Comparison of ENCODE assay signal across 8 cellular contexts in the genomic region with DNA sequence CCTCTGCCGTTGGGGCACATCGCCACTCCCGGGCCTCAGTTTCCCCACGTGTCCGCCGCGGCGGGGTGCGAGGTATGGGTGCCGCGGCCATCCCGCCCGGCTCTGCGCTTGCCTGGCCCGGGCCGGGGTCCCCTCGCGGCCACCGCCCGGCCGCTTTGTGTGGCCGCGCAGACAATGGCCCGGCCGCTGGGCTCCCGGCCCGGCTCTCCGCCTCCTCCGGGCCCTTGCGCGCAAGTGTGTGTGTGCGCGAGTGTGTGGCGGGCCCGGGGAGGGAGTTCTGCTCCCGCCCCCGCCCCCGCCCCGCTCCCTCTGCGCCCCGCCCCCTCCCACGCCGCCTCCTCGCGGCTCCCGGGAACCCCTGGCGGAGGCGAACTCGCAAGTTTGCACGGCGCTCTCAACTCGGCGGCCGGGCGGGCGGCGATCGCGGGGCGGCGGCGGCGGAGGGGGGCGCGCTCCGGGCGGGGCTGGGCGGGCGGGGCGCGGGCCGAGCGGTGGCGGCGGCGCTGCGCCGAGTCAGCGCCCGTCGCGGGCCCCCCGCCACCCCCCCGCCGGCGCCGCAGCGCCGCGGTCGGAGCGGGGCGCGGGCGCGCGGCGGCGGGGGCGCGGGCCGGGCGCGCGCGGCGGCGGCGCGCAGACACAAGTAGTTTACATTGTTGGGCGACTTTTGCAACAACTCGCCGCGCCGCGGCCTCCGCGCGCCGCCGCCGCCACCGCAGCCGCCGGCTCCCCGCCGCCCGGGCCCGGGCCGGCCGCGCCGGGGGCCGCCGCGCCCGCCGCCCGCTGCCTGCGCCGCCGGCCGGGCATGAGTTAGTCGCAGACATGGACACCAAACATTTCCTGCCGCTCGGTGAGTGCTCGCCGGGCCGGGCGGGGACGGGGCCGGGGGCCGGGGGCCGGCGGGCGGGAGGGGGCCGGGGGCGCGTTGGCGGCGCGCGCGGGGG. TPM values are rescaled to one million over a fixed set of nuclear protein-coding genes. Genes with fewer than 3 reads are reported as not detected.
DNase-seq lines count a peak whose midpoint lies in the region; ATAC-seq and TF ChIP-seq lines count a peak whose summit lies in the region.

A gene (plus strand): TSS at position 643 of the 941 bp plus-strand sequence. CDS start 177 bp downstream, at position 820.

- H3K4me1 ChIP-seq in GM23338 (ENCODE audit: insufficient read depth) (peaks cover 9% of the 10 kb centered on the region), mesodermal cell (ENCODE audit: control insufficient read depth, insufficient read depth, low read length, poor library complexity, severe bottlenecking) (peaks cover 41% of the 10 kb centered on the region)

- no peaks in the 10 kb centered on the region for H3K36me3 Mint-ChIP-seq in GM23338 (ENCODE audit: low read depth)

- no peak within 1 kb of the TSS for H3K27ac Mint-ChIP-seq in GM23338

- no peak for DNase-seq in AG09309 (ENCODE audit: low read depth)
- DNase-seq in GM23338 (ENCODE audit: low spot score), result peak; percentile 75
- DNase-seq in NCI-H748 treated with DMSO at 0.1 percent for 48 hours (lab: John Stamatoyannopoulos, UW), result peak; percentile 37
- DNase-seq in activated T-cell treated with anti-CD3 and anti-CD28 coated beads for 4 hours, result peak; percentile 72
- peak; percentile 96 for DNase-seq in epidermal melanocyte (ENCODE audit: insufficient read length, low spot score)
- DNase-seq in stimulated activated CD8-positive, alpha-beta memory T cell treated with anti-CD3 and anti-CD28 coated beads, Interleukin-2, amount 100 ng/mL, for 1 hour (ENCODE audit: low read depth in 2 of 2), result peak; percentile 35 to 47
- DNase-seq in cerebellar nuclear complex (lab: John Stamatoyannopoulos, UW), result no peak

- H3K4me3 ChIP-seq in AG09309 (ENCODE audit: control insufficient read depth, low read depth, low read length), result peak within 1 kb of the TSS; percentile 88
- H3K4me3 ChIP-seq in GM23338, result peak within 1 kb of the TSS; percentile 71
- peak within 1 kb of the TSS; percentile 71 for H3K4me3 ChIP-seq in mesodermal cell (ENCODE audit: extremely low read depth, insufficient read depth, low read length, poor library complexity, severe bottlenecking)

- peak; percentile 18 for TF ChIP-seq CTCF in AG09309 (IDR thresholded peaks at IDR 0.05; ENCODE audit: control insufficient read depth, insufficient read depth, low read depth, low read length, missing control alignments)
- no peak for TF ChIP-seq CTCF in GM23338 (conservative IDR thresholded peaks at IDR 0.05; ENCODE audit: low read depth in 2 of 2)

- H3K9me3 Mint-ChIP-seq in GM23338, result no peaks in the 10 kb centered on the region

- H3K4me3 Mint-ChIP-seq in GM23338, result peak within 1 kb of the TSS; percentile 71

- H3K27me3 Mint-ChIP-seq in GM23338 (ENCODE audit: insufficient read depth, low read depth, poor library complexity), result peaks cover 12% of the 10 kb centered on the region

- H4K20me1 ChIP-seq in GM23338 (replicated peaks; ENCODE audit: insufficient read depth), result peaks cover 12% of the 10 kb centered on the region; the same call in 1 of the 2 replicates

- peak; percentile 41 for ATAC-seq in GM23338

- H2AFZ ChIP-seq in GM23338, result peak within 1 kb of the TSS; percentile 93

- H3K4me1 Mint-ChIP-seq in GM23338, result peaks cover 42% of the 10 kb centered on the region

- no peaks in the 10 kb centered on the region for H3K9me3 ChIP-seq in mesodermal cell (ENCODE audit: control insufficient read depth, low read length)

- 0 out of 2 replicates have a peak, but pooled peaks cover 5% of the 10 kb centered on the region for H3F3A ChIP-seq in GM23338 (replicated peaks; ENCODE audit: low read depth)

- H3K9me2 ChIP-seq in GM23338 (ENCODE audit: insufficient read depth), result no peaks in the 10 kb centered on the region

- peaks cover 3% of the 10 kb centered on the region; the same call in 1 of the 2 replicates for H3K27me3 ChIP-seq in GM23338 (ENCODE audit: insufficient read depth)

- no peak within 1 kb of the TSS for H3K27ac ChIP-seq in GM23338 (ENCODE audit: low read depth)
- peak within 1 kb of the TSS; percentile 87 for H3K27ac ChIP-seq in mesodermal cell (ENCODE audit: low read depth, low read length, severe bottlenecking)

- H3K36me3 ChIP-seq in GM23338 (ENCODE audit: insufficient read depth) (no peaks in the 10 kb centered on the region), mesodermal cell (ENCODE audit: control insufficient read depth, insufficient read depth, low read length) (no peaks in the 10 kb centered on the region)

- H3K4me2 ChIP-seq in GM23338, result peak within 1 kb of the TSS; percentile 91

- WGBS in mesodermal cell (ENCODE audit: insufficient coverage in 2 of 2), 2 experiments, result 0% methylated on average over 22 to 62 of the region's 164 CpGs

- peaks cover 40% of the 10 kb centered on the region for H3K79me2 ChIP-seq in GM23338 (replicated peaks; ENCODE audit: insufficient read depth)

TF ChIP-seq in GM23338, 12 proteins besides CTCF, POLR2A, EP300 and RAD21 (continues in another document):
- TF ChIP-seq ZNF331 (CRISPR knock-in tag; IDR thresholded peaks at IDR 0.05; ENCODE audit: low read depth) (no peak), EZH2 (IDR thresholded peaks at IDR 0.05; ENCODE audit: low read depth, unreplicated experiment) (no peak), STAT1 (IDR thresholded peaks at IDR 0.05; ENCODE audit: unreplicated experiment) (no peak), JUNB (IDR thresholded peaks at IDR 0.05; ENCODE audit: unreplicated experiment) (no peak), NANOG (IDR thresholded peaks at IDR 0.05; ENCODE audit: borderline replicate concordance) (no peak), POLR2AphosphoS5 (IDR thresholded peaks at IDR 0.05; ENCODE audit: low read depth) (no peak)
- TF ChIP-seq, protein P1, sequence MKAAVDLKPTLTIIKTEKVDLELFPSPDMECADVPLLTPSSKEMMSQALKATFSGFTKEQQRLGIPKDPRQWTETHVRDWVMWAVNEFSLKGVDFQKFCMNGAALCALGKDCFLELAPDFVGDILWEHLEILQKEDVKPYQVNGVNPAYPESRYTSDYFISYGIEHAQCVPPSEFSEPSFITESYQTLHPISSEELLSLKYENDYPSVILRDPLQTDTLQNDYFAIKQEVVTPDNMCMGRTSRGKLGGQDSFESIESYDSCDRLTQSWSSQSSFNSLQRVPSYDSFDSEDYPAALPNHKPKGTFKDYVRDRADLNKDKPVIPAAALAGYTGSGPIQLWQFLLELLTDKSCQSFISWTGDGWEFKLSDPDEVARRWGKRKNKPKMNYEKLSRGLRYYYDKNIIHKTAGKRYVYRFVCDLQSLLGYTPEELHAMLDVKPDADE (IDR thresholded peaks at IDR 0.05), result no peak

RNA-seq across cellular contexts. Expression of the gene that starts here (rescaled TPM):
- 14.9 and 17.9 TPM in 2 replicates for total RNA-seq in GM23338 (2014; rRNA removed; shearing (Covaris generic))
- 4.8 and 4.9 TPM in 2 replicates for polyA plus RNA-seq in GM23338 (2016; fragmentation: Nextera tagmentation; extraction: Ambion mirVana)
- 33.6 TPM for polyA plus RNA-seq in mesodermal cell (2013, experiment 1 of 2)
- polyA plus RNA-seq in mesodermal cell (2013, experiment 2 of 2), result 30.1 TPM

Comparison
In these comparisons a context has a peak if more than half of its experiments do, and no peak if none do; other contexts are left out.
1. DNase-seq: peak in GM23338 (single experiment), NCI-H748 treated with DMSO at 0.1 percent for 48 hours (single experiment), activated T-cell treated with anti-CD3 and anti-CD28 coated beads for 4 hours (single experiment), epidermal melanocyte (single experiment) and stimulated activated CD8-positive, alpha-beta memory T cell treated with anti-CD3 and anti-CD28 coated beads, Interleukin-2, amount 100 ng/mL, for 1 hour (2 of 2); none in AG09309 (single experiment) and cerebellar nuclear complex (0 of 2).
2. Peak in every context shown above with its lines, with median percentiles within 50 percentile points of each other: H3K4me3 ChIP-seq.